13 cellular contexts compared by ENCODE assay signal in the genomic region with DNA sequence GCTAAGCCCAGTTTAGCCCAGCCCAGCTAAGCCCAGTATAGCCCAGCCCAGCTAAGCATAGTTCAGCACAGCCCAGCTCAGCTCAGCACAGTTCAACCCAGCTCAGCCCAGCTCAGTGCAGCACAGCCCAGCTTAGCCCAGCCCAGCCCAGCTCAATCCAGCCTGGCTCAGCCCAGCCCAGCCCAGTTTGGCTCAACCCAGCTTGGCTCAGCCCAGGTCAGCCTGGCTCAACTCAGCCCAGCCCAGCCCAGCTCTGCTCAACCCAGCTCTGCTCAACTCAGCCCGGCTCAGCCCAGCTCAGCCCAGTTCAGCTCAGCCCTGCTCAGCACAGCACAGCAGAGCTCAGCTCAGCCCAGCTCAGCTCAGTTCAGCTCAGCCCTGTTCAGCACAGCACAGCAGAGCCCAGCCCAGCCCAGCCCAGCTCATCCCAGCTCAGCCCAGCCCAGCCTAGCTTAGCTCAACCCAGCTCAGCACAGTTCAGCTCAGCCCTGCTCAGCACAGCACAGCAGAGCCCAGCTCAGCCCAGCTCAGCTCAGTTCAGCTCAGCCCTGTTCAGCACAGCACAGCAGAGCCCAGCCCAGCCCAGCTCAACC.
DNase-seq lines count a peak whose midpoint lies in the region; ATAC-seq and TF ChIP-seq lines count a peak whose summit lies in the region.
"Had no signal": no experiment of that assay in that cellular context is flagged by ENCODE, and none has a peak within 500 bp of the region (broad histone marks: within the 10 kb centered on the region; RNA-seq: fewer than 3 reads in every experiment).

No MANE protein-coding gene starts in this region.

- peaks cover 48 to 90% (median 67%) of the 10 kb centered on the region in 3 donors for H3K4me1 Mint-ChIP-seq in CD8-positive, alpha-beta memory T cell
- peaks cover 0 to 3% (median 0%) of the 10 kb centered on the region in 3 donors for H3K4me1 Mint-ChIP-seq in IgD-negative memory B cell
- peaks cover 32% of the 10 kb centered on the region for H3K4me1 Mint-ChIP-seq in activated naive CD8-positive, alpha-beta T cell treated with anti-CD3 and anti-CD28 coated beads, Interleukin-2, amount 10 ng/mL, durations not matched to agents 7 days and 5 days

- H3K4me3 Mint-ChIP-seq in CD8-positive, alpha-beta memory T cell = peak overlapping the region in 6 of 7 donors; percentile 46 to 89 (median 77)
- peak overlapping the region; percentile 77 to 100 (median 96) for H3K4me3 Mint-ChIP-seq in IgD-negative memory B cell
- H3K4me3 Mint-ChIP-seq in activated naive CD8-positive, alpha-beta T cell treated with anti-CD3 and anti-CD28 coated beads, Interleukin-2, amount 10 ng/mL, durations not matched to agents 7 days and 5 days = no peak overlapping the region
- H3K4me3 Mint-ChIP-seq: natural killer cell treated with Interleukin-12 subunit alpha and Interleukin-12 subunit beta and Interleukin-15 and Interleukin-18, amount 100 ng/mL, for 72 hours had no signal

- POLR2A ChIA-PET in CD8-positive, alpha-beta memory T cell (lab: Charles Lee) = no interaction called here
- POLR2A ChIA-PET in activated naive CD8-positive, alpha-beta T cell treated with anti-CD3 and anti-CD28 coated beads, Interleukin-2, amount 10 ng/mL, durations not matched to agents 7 days and 5 days (lab: Charles Lee) = no interaction called here

- intact Hi-C loops in ovary (cut with DNase I) = no loop called here

- no peaks in the 10 kb centered on the region for H3K9me3 Mint-ChIP-seq in CD8-positive, alpha-beta memory T cell
- H3K9me3 Mint-ChIP-seq in IgD-negative memory B cell = peaks cover 0 to 5% (median 0%) of the 10 kb centered on the region in 3 donors
- H3K9me3 Mint-ChIP-seq in activated naive CD8-positive, alpha-beta T cell treated with anti-CD3 and anti-CD28 coated beads, Interleukin-2, amount 10 ng/mL, durations not matched to agents 7 days and 5 days = no peaks in the 10 kb centered on the region
- H3K9me3 Mint-ChIP-seq: natural killer cell treated with Interleukin-12 subunit alpha and Interleukin-12 subunit beta and Interleukin-15 and Interleukin-18, amount 100 ng/mL, for 72 hours had no signal

- TF ChIP-seq EP300 in ovary (IDR thresholded peaks at IDR 0.05) = no peak

- no peak for TF ChIP-seq POLR2A in ovary (IDR thresholded peaks at IDR 0.05)

- TF ChIP-seq CTCF in ovary (IDR thresholded peaks at IDR 0.05) = no peak

- H3K27me3 ChIP-seq in CD8-positive, alpha-beta memory T cell (ENCODE audit: insufficient read depth, low read length, poor library complexity, severe bottlenecking) = no peaks in the 10 kb centered on the region
- H3K27me3 ChIP-seq in ovary = no peaks in the 10 kb centered on the region
- H3K27me3 ChIP-seq: brain microvascular endothelial cell had no signal

- H3K27ac Mint-ChIP-seq in CD8-positive, alpha-beta memory T cell = peak overlapping the region in 6 of 8 donors; percentile 78 to 96 (median 82)
- no peak overlapping the region for H3K27ac Mint-ChIP-seq in IgD-negative memory B cell
- peak overlapping the region; percentile 90 for H3K27ac Mint-ChIP-seq in activated naive CD8-positive, alpha-beta T cell treated with anti-CD3 and anti-CD28 coated beads, Interleukin-2, amount 10 ng/mL, durations not matched to agents 7 days and 5 days
- H3K27ac Mint-ChIP-seq: natural killer cell treated with Interleukin-12 subunit alpha and Interleukin-12 subunit beta and Interleukin-15 and Interleukin-18, amount 100 ng/mL, for 72 hours had no signal

- no peaks in the 10 kb centered on the region for H3K36me3 ChIP-seq in CD8-positive, alpha-beta memory T cell (ENCODE audit: insufficient read depth, low read length)
- no peaks in the 10 kb centered on the region for H3K36me3 ChIP-seq in ovary
- H3K36me3 ChIP-seq: brain microvascular endothelial cell had no signal

- peaks cover 0 to 1% of the 10 kb centered on the region in 2 donors for H3K27me3 Mint-ChIP-seq in CD8-positive, alpha-beta memory T cell
- no peaks in the 10 kb centered on the region for H3K27me3 Mint-ChIP-seq in IgD-negative memory B cell
- no peaks in the 10 kb centered on the region for H3K27me3 Mint-ChIP-seq in activated naive CD8-positive, alpha-beta T cell treated with anti-CD3 and anti-CD28 coated beads, Interleukin-2, amount 10 ng/mL, durations not matched to agents 7 days and 5 days

- peak; percentile 25 for ATAC-seq in activated naive CD8-positive, alpha-beta T cell treated with anti-CD3 and anti-CD28 coated beads, Interleukin-2, amount 10 ng/mL, durations not matched to agents 7 days and 5 days (ENCODE audit: low read depth)
- no peak for ATAC-seq in HG03457 (IDR thresholded peaks at IDR 0.05; ENCODE audit: unreplicated experiment)

- 55 to 100% (median 93%) methylated on average over 1 of the region's 1 CpG for WGBS in ovary, 3 donors

- peak in 3 of 5 donors; percentile 10 to 58 (median 40) for DNase-seq in CD8-positive, alpha-beta memory T cell
- DNase-seq in activated naive CD8-positive, alpha-beta T cell treated with anti-CD3 and anti-CD28 coated beads, Interleukin-2, amount 10 ng/mL, durations not matched to agents 7 days and 5 days = peak; percentile 41
- DNase-seq in ovary = peak in 3 of 5 donors; percentile 3 to 13 (median 4)
- no peak for DNase-seq in effector CD4-positive, alpha-beta T cell
- no peak for DNase-seq in NCI-H2107 (lab: John Stamatoyannopoulos, UW)
- DNase-seq in GOT3 (lab: John Stamatoyannopoulos, UW) = no peak
- DNase-seq: brain microvascular endothelial cell, Calu3, NCI-H510A treated with DMSO at 0.1 percent for 48 hours had no signal

- no peaks in the 10 kb centered on the region for H3K9me3 ChIP-seq in CD8-positive, alpha-beta memory T cell (ENCODE audit: low read length)
- H3K9me3 ChIP-seq in ovary = peaks cover 0 to 7% of the 10 kb centered on the region in 2 donors

- H3K27ac ChIP-seq in CD8-positive, alpha-beta memory T cell (ENCODE audit: low read depth, low read length) = peak overlapping the region; percentile 20
- H3K27ac ChIP-seq in ovary = no peak overlapping the region
- H3K27ac ChIP-seq: brain microvascular endothelial cell had no signal

- H3K4me3 ChIP-seq in CD8-positive, alpha-beta memory T cell (ENCODE audit: low read length) = no peak overlapping the region
- no peak overlapping the region for H3K4me3 ChIP-seq in ovary
- H3K4me3 ChIP-seq: skin epidermis had no signal

- CTCF ChIA-PET in CD8-positive, alpha-beta memory T cell (lab: Charles Lee) = interaction anchor here (0.8 to 1.3 kb wide), 3 partner anchors 40 to 154 kb away, joined by 3 read pairs; no protein-coding TSS in a partner anchor

- peaks cover 49% of the 10 kb centered on the region for H3K4me1 ChIP-seq in CD8-positive, alpha-beta memory T cell (ENCODE audit: insufficient read depth, low read length)
- no peaks in the 10 kb centered on the region for H3K4me1 ChIP-seq in ovary (ENCODE audit: insufficient read depth)

- H3K36me3 Mint-ChIP-seq in CD8-positive, alpha-beta memory T cell = peaks cover 0 to 5% (median 3%) of the 10 kb centered on the region in 3 donors
- H3K36me3 Mint-ChIP-seq in IgD-negative memory B cell = peaks cover 7% of the 10 kb centered on the region
- H3K36me3 Mint-ChIP-seq in activated naive CD8-positive, alpha-beta T cell treated with anti-CD3 and anti-CD28 coated beads, Interleukin-2, amount 10 ng/mL, durations not matched to agents 7 days and 5 days = peaks cover 3% of the 10 kb centered on the region
- H3K36me3 Mint-ChIP-seq: natural killer cell treated with Interleukin-12 subunit alpha and Interleukin-12 subunit beta and Interleukin-15 and Interleukin-18, amount 100 ng/mL, for 72 hours had no signal

Comparison
In these comparisons a context has a peak if more than half of its experiments do, and no peak if none do; other contexts are left out.
1. DNase-seq: peak in CD8-positive, alpha-beta memory T cell (3 of 5), activated naive CD8-positive, alpha-beta T cell treated with anti-CD3 and anti-CD28 coated beads, Interleukin-2, amount 10 ng/mL, durations not matched to agents 7 days and 5 days (single experiment) and ovary (3 of 5); none in effector CD4-positive, alpha-beta T cell (single experiment), NCI-H2107 (single experiment) and GOT3 (single experiment).
2. H3K27ac Mint-ChIP-seq: peak in CD8-positive, alpha-beta memory T cell (6 of 8) and activated naive CD8-positive, alpha-beta T cell treated with anti-CD3 and anti-CD28 coated beads, Interleukin-2, amount 10 ng/mL, durations not matched to agents 7 days and 5 days (single experiment); none in IgD-negative memory B cell (0 of 3).